ENCODE assay signal across 29 cellular contexts in the genomic region with DNA sequence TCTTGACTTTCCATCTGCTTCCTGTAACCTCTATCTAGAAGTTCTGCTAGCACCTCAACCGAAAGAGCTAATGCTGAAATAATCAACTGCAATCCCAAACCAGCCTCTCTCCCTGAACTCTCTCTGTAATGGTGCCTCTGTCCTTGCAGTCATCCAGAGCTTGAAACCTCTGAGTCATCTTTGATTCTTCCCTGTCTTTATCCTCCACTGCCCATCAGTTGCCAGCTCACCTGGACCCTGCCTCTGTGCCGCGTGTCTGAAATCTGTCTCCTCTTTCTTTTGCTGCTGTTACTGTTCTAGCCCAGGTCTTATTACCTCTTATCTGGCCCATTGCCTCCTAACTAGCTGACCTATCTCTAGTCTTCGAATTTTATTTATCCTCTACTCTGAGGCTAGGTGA. TPM values are rescaled to one million over a fixed set of nuclear protein-coding genes. Genes with fewer than 3 reads are reported as not detected.
"Had no signal": no experiment of that assay in that cellular context is flagged by ENCODE, and none has a peak within 500 bp of the region (broad histone marks: within the 10 kb centered on the region; RNA-seq: fewer than 3 reads in every experiment).

No MANE protein-coding gene starts in this region.

- ATAC-seq: activated CD8-positive, alpha-beta T cell treated with anti-CD3 and anti-CD28 coated beads for 36 hours; activated T-cell treated with anti-CD3 and anti-CD28 coated beads, Interleukin-2, amount 50 U/mL, for 72 hours; effector memory CD8-positive, alpha-beta T cell; natural killer cell; stimulated activated naive CD8-positive, alpha-beta T cell treated with anti-CD3 and anti-CD28 coated beads, Interleukin-15, Interleukin-2, amounts not matched to agents 100 U/mL and 50 U/mL, for 24 hours; T-helper 17 cell had no signal

- H3K4me2 ChIP-seq: hepatocyte had no signal

- H3K9me3 ChIP-seq: gastroesophageal sphincter, ovary, prostate gland, right atrium auricular region, testis, transverse colon had no signal

- H3K4me3 ChIP-seq: gastroesophageal sphincter, hepatocyte, ovary, prostate gland, right atrium auricular region, testis, transverse colon had no signal

- H3K4me1 ChIP-seq: prostate gland, right atrium auricular region, testis, transverse colon had no signal

- H2AFZ ChIP-seq: hepatocyte had no signal

- H3K4me3 Mint-ChIP-seq: activated CD4-positive, alpha-beta T cell treated with anti-CD3 and anti-CD28 coated beads, Interleukin-2, amount 10 ng/mL, durations not matched to agents 7 days and 5 days; activated CD8-positive, alpha-beta T cell treated with anti-CD3 and anti-CD28 coated beads for 36 hours; activated naive CD4-positive, alpha-beta T cell treated with anti-CD3 and anti-CD28 coated beads for 36 hours; activated naive CD8-positive, alpha-beta T cell treated with anti-CD3 and anti-CD28 coated beads for 36 hours; activated T-cell treated with anti-CD3 and anti-CD28 coated beads, Interleukin-2, amount 50 U/mL, for 72 hours; effector memory CD8-positive, alpha-beta T cell; natural killer cell; T-helper 17 cell had no signal

- H3K79me2 ChIP-seq: hepatocyte had no signal

- H3K27me3 ChIP-seq: brain microvascular endothelial cell, gastroesophageal sphincter, hepatocyte, ovary, right atrium auricular region, testis, transverse colon had no signal

- H3K27me3 Mint-ChIP-seq: activated CD4-positive, alpha-beta T cell treated with anti-CD3 and anti-CD28 coated beads, Interleukin-2, amount 10 ng/mL, durations not matched to agents 7 days and 5 days; activated CD8-positive, alpha-beta T cell treated with anti-CD3 and anti-CD28 coated beads for 36 hours; activated naive CD8-positive, alpha-beta T cell treated with anti-CD3 and anti-CD28 coated beads for 36 hours; effector memory CD8-positive, alpha-beta T cell; T-helper 17 cell had no signal

- H3K36me3 ChIP-seq: brain microvascular endothelial cell, ovary, transverse colon had no signal

- H3K27ac ChIP-seq: brain microvascular endothelial cell, gastroesophageal sphincter, hepatocyte, ovary, prostate gland, right atrium auricular region, testis, transverse colon had no signal

- DNase-seq: activated CD4-positive, alpha-beta T cell treated with anti-CD3 and anti-CD28 coated beads for 1 hour; activated CD4-positive, alpha-beta T cell treated with anti-CD3 and anti-CD28 coated beads, Interleukin-2, amount 10 ng/mL, durations not matched to agents 7 days and 5 days; activated CD8-positive, alpha-beta T cell treated with anti-CD3 and anti-CD28 coated beads for 36 hours; activated effector memory CD4-positive, alpha-beta T cell treated with Interleukin-2 at 50 U/mL for 16 hours; activated naive CD4-positive, alpha-beta T cell treated with anti-CD3 and anti-CD28 coated beads for 36 hours; activated naive CD8-positive, alpha-beta T cell treated with anti-CD3 and anti-CD28 coated beads for 36 hours; activated T-cell treated with anti-CD3 and anti-CD28 coated beads, Interleukin-2, amount 50 U/mL, for 72 hours; brain microvascular endothelial cell; cortex of kidney; effector memory CD8-positive, alpha-beta T cell; mesenchymal stem cell; natural killer cell; stimulated activated CD4-positive, alpha-beta T cell treated with anti-CD3 and anti-CD28 coated beads, Interleukin-2, amount 100 ng/mL, for 48 hours; stimulated activated naive CD8-positive, alpha-beta T cell treated with anti-CD3 and anti-CD28 coated beads, Interleukin-15, Interleukin-2, amounts not matched to agents 100 U/mL and 50 U/mL, for 24 hours; T-helper 17 cell; T1000; testis; transverse colon had no signal

- H3K9me3 Mint-ChIP-seq: activated CD4-positive, alpha-beta T cell treated with anti-CD3 and anti-CD28 coated beads, Interleukin-2, amount 10 ng/mL, durations not matched to agents 7 days and 5 days; activated CD8-positive, alpha-beta T cell treated with anti-CD3 and anti-CD28 coated beads for 36 hours; activated naive CD4-positive, alpha-beta T cell treated with anti-CD3 and anti-CD28 coated beads for 36 hours; activated naive CD8-positive, alpha-beta T cell treated with anti-CD3 and anti-CD28 coated beads for 36 hours; activated T-cell treated with anti-CD3 and anti-CD28 coated beads, Interleukin-2, amount 50 U/mL, for 72 hours; effector memory CD8-positive, alpha-beta T cell; natural killer cell had no signal

- H3K27ac Mint-ChIP-seq: activated CD4-positive, alpha-beta T cell treated with anti-CD3 and anti-CD28 coated beads, Interleukin-2, amount 10 ng/mL, durations not matched to agents 7 days and 5 days; activated CD8-positive, alpha-beta T cell treated with anti-CD3 and anti-CD28 coated beads for 36 hours; activated naive CD4-positive, alpha-beta T cell treated with anti-CD3 and anti-CD28 coated beads for 36 hours; activated naive CD8-positive, alpha-beta T cell treated with anti-CD3 and anti-CD28 coated beads for 36 hours; activated T-cell treated with anti-CD3 and anti-CD28 coated beads, Interleukin-2, amount 50 U/mL, for 72 hours; natural killer cell; T-helper 17 cell had no signal

RNA-seq across cellular contexts. Expression of gene RBP5, which starts 17.0 kb away (rescaled TPM):
- total RNA-seq: activated CD8-positive, alpha-beta T cell treated with anti-CD3 and anti-CD28 coated beads for 36 hours; activated naive CD8-positive, alpha-beta T cell treated with anti-CD3 and anti-CD28 coated beads for 36 hours; astrocyte; endothelial cell of umbilical vein; fibroblast of lung; fibroblast of villous mesenchyme; mononuclear cell; natural killer cell; right atrium auricular region; T-helper 17 cell had no signal
- polyA plus RNA-seq: fibroblast of lung, keratinocyte had no signal
